Comparison of ENCODE assay signal across 27 cellular contexts in the genomic region with DNA sequence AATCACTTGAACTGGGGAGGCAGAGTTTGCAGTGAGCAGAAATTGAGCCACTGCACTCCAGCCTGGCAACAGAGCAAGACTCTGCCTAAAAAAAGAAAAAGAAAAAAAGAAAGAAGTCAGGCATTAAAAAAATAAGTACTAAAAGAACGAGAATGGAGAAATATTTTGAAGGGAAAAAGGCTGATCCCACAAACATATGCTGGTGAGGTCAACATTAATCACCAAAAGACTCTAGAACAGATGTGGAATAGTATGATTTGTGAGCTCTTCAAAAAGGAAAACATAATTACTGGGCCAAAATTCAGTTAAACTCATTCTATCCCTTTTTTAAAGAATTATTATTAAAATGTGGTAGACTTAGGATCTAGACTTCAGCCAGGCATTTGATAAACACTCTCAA.
"Had no signal": no experiment of that assay in that cellular context is flagged by ENCODE, and none has a peak within 500 bp of the region (broad histone marks: within the 10 kb centered on the region; RNA-seq: fewer than 3 reads in every experiment).

No MANE protein-coding gene starts in this region.

- H3K9me3 ChIP-seq: lower lobe of right lung, neutrophil, right lobe of liver, testis, thyroid gland, transverse colon, upper lobe of left lung, vagina had no signal

- ATAC-seq: left colon; lower lobe of right lung; naive thymus-derived CD8-positive, alpha-beta T cell; stimulated activated memory B cell treated with anti-CD40 and anti-IgM and Interleukin-4, amounts not matched to agents 10 μg/mL and 1 μg/mL and 100 μg/mL, for 72 hours; stimulated activated naive CD8-positive, alpha-beta T cell treated with anti-CD3 and anti-CD28 coated beads, Interleukin-15, amount 100 ng/mL, for 72 hours had no signal

- H3K27me3 Mint-ChIP-seq: stimulated activated memory B cell treated with anti-CD40 and anti-IgM and Interleukin-4, amounts not matched to agents 10 μg/mL and 1 μg/mL and 100 μg/mL, for 72 hours had no signal

- H3K36me3 ChIP-seq: left lung, lower lobe of right lung, neural progenitor cell, neutrophil, right atrium auricular region, right lobe of liver, thyroid gland, transverse colon, upper lobe of left lung, vagina had no signal

- H3K4me2 ChIP-seq: neural progenitor cell, smooth muscle cell had no signal

- H3K9me3 Mint-ChIP-seq: neural progenitor cell; stimulated activated naive CD8-positive, alpha-beta T cell treated with anti-CD3 and anti-CD28 coated beads, Interleukin-15, amount 100 ng/mL, for 72 hours had no signal

- H2AFZ ChIP-seq: neural progenitor cell had no signal

- H3K4me3 ChIP-seq: left lung, lower lobe of right lung, neural progenitor cell, right atrium auricular region, right lobe of liver, smooth muscle cell, testis, thyroid gland, transverse colon, upper lobe of left lung, vagina had no signal

- H3K4me1 Mint-ChIP-seq: immature natural killer cell; naive thymus-derived CD8-positive, alpha-beta T cell; stimulated activated memory B cell treated with anti-CD40 and anti-IgM and Interleukin-4, amounts not matched to agents 10 μg/mL and 1 μg/mL and 100 μg/mL, for 72 hours; stimulated activated naive CD8-positive, alpha-beta T cell treated with anti-CD3 and anti-CD28 coated beads, Interleukin-15, amount 100 ng/mL, for 72 hours had no signal

- H3K4me3 Mint-ChIP-seq: immature natural killer cell; naive thymus-derived CD8-positive, alpha-beta T cell; nephron progenitor cell; neural progenitor cell; stimulated activated memory B cell treated with anti-CD40 and anti-IgM and Interleukin-4, amounts not matched to agents 10 μg/mL and 1 μg/mL and 100 μg/mL, for 72 hours; stimulated activated naive CD8-positive, alpha-beta T cell treated with anti-CD3 and anti-CD28 coated beads, Interleukin-15, amount 100 ng/mL, for 72 hours had no signal

- H3K4me1 ChIP-seq: left lung, lower lobe of right lung, neural progenitor cell, right atrium auricular region, right lobe of liver, testis, transverse colon, upper lobe of left lung, vagina had no signal

- DNase-seq: immature natural killer cell; kidney; left colon; left lung; lower lobe of right lung; mammary epithelial cell; naive thymus-derived CD8-positive, alpha-beta T cell; occipital lobe; right lobe of liver; stimulated activated CD4-positive, alpha-beta T cell treated with anti-CD3 and anti-CD28 coated beads, Interleukin-1b, Interleukin-23, amount 100 ng/mL, for 48 hours; stimulated activated CD4-positive, alpha-beta T cell treated with anti-CD3 and anti-CD28 coated beads, Interleukin-2, amount 100 ng/mL, for 48 hours; stimulated activated CD4-positive, alpha-beta T cell treated with anti-CD3 and anti-CD28 coated beads, Interleukin-4, amount 100 ng/mL, for 4 hours; stimulated activated CD8-positive, alpha-beta memory T cell treated with anti-CD3 and anti-CD28 coated beads, Interleukin-4, amount 100 ng/mL, for 48 hours; stimulated activated naive CD4-positive, alpha-beta T cell treated with Interleukin-2 at 50 U/mL for 16 hours; stimulated activated naive CD8-positive, alpha-beta T cell treated with anti-CD3 and anti-CD28 coated beads, Interleukin-15, amount 100 ng/mL, for 72 hours; upper lobe of left lung had no signal

- H3K9ac ChIP-seq: neural progenitor cell had no signal

- H3K36me3 Mint-ChIP-seq: immature natural killer cell; naive thymus-derived CD8-positive, alpha-beta T cell; neural progenitor cell; stimulated activated memory B cell treated with anti-CD40 and anti-IgM and Interleukin-4, amounts not matched to agents 10 μg/mL and 1 μg/mL and 100 μg/mL, for 72 hours had no signal

- H3K27me3 ChIP-seq: left lung, neural progenitor cell, neutrophil, right atrium auricular region, right lobe of liver, testis, thyroid gland, transverse colon, upper lobe of left lung, vagina had no signal

- H3K27ac Mint-ChIP-seq: immature natural killer cell; naive thymus-derived CD8-positive, alpha-beta T cell; nephron progenitor cell; neural progenitor cell; progenitor cell of endocrine pancreas; stimulated activated memory B cell treated with anti-CD40 and anti-IgM and Interleukin-4, amounts not matched to agents 10 μg/mL and 1 μg/mL and 100 μg/mL, for 72 hours; stimulated activated naive CD8-positive, alpha-beta T cell treated with anti-CD3 and anti-CD28 coated beads, Interleukin-15, amount 100 ng/mL, for 72 hours had no signal

- H3K27ac ChIP-seq: left lung, lower lobe of right lung, neural progenitor cell, neutrophil, right atrium auricular region, right lobe of liver, testis, thyroid gland, transverse colon, upper lobe of left lung, vagina had no signal
